In the genomic region with DNA sequence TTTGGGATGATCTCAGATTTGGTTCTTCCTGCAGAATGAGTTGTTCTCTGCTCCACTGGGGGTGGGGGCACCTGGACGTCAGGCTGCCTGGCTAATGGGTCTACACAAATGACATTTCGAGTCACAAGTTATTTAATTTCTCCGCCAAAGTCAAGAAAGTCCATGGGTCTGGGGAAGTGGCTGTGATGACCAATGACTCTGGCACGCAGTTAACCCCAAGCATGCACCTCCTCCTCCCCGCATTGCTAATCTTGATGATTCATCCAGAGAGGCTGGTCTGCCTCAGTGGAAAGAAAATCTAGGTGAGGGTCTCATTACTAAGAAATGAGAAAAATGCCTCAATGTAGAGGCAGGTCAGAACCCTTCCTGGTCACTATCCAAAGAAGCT, we compare ENCODE assay signal across 8 cellular contexts.
DNase-seq lines count a peak whose midpoint lies in the region; ATAC-seq, FAIRE-seq and TF ChIP-seq lines count a peak whose summit lies in the region.

No MANE protein-coding gene starts in this region.

- WGBS in mammary epithelial cell (ENCODE audit: low coverage, missing lambda C conversion rate): 43% methylated on average over 3 of the region's 5 CpGs

- ATAC-seq in natural killer cell treated with Interleukin-12 subunit alpha and Interleukin-12 subunit beta and Interleukin-15 and Interleukin-18, amount 100 ng/mL, for 72 hours: peak in 1 of 2 donors; percentile 60
- no peak for ATAC-seq in HG02678 (IDR thresholded peaks at IDR 0.05; ENCODE audit: unreplicated experiment)

- H3K27ac ChIP-seq in mammary epithelial cell (ENCODE audit: insufficient read depth, low read depth, low read length): peak overlapping the region; percentile 37

- no peak overlapping the region for H3K4me3 ChIP-seq in mammary epithelial cell (replicated peaks in 1 of 3; ENCODE audit: insufficient read depth in 1 of 3, low read depth in 2 of 3, low read length in 3 of 3)

- intact Hi-C loops in Calu3 (cut with micrococcal nuclease; ENCODE audit: unreplicated experiment) (no loop called here), mammary epithelial cell (cut with micrococcal nuclease) (loop anchor here (2.0 kb wide), 1 partner anchor 21 kb away; no protein-coding TSS in a partner anchor)

- in situ Hi-C loops in mammary epithelial cell (cut with MboI; ENCODE audit: low sequenced_read_pairs in 2 of 2): no loop called here
- in situ Hi-C loops in KBM-7 (cut with MboI; ENCODE audit: low pct_unique_long_range_greater_than_20kb, low sequenced_read_pairs): no loop called here

- H3K27me3 ChIP-seq in mammary epithelial cell (ENCODE audit: insufficient read depth, low read length): no peaks in the 10 kb centered on the region

- TF ChIP-seq CTCF in Calu3 (IDR thresholded peaks at IDR 0.05; ENCODE audit: unreplicated experiment): no peak
- TF ChIP-seq CTCF in mammary epithelial cell (conservative IDR thresholded peaks at IDR 0.05 in 1 of 2, IDR thresholded peaks at IDR 0.05 in 1 of 2; ENCODE audit: extremely low read depth in 1 of 2, insufficient read depth in 1 of 2, low read depth in 1 of 2, low read length in 2 of 2): no peak
- TF ChIP-seq CTCF in D721Med (IDR thresholded peaks at IDR 0.05; ENCODE audit: insufficient read depth, missing control alignments): no peak

- H3K4me3 Mint-ChIP-seq in Calu3 (ENCODE audit: low read depth, unreplicated experiment): peak overlapping the region; percentile 12
- H3K4me3 Mint-ChIP-seq in natural killer cell treated with Interleukin-12 subunit alpha and Interleukin-12 subunit beta and Interleukin-15 and Interleukin-18, amount 100 ng/mL, for 72 hours: peak overlapping the region; percentile 27

- no peak for FAIRE-seq in D721Med (lab: Jason Lieb, UNC)

- H3K4me2 ChIP-seq in mammary epithelial cell (ENCODE audit: insufficient read depth, low read depth, low read length): peak overlapping the region; percentile 38

- peak; percentile 91 for DNase-seq in Calu3
- peak; percentile 90 for DNase-seq in LoVo (ENCODE audit: low spot score)
- DNase-seq in mammary epithelial cell: peak; percentile 83
- no peak for DNase-seq in natural killer cell treated with Interleukin-12 subunit alpha and Interleukin-12 subunit beta and Interleukin-15 and Interleukin-18, amount 100 ng/mL, for 72 hours (ENCODE audit: low spot score)
- DNase-seq in D721Med (ENCODE audit: insufficient read length, low spot score): no peak
- no peak for DNase-seq in mesenteric fat pad (ENCODE audit: low spot score)
- DNase-seq in KBM-7: no peak

- no peaks in the 10 kb centered on the region for H3K9me3 ChIP-seq in mammary epithelial cell (replicated peaks; ENCODE audit: insufficient read depth, low read length)

- no peaks in the 10 kb centered on the region for H3K36me3 ChIP-seq in mammary epithelial cell (ENCODE audit: insufficient read depth, low read length)

- H3K4me1 ChIP-seq in mammary epithelial cell (ENCODE audit: insufficient read depth, low read length): peaks cover 28% of the 10 kb centered on the region

- H3K9ac ChIP-seq in mammary epithelial cell (ENCODE audit: insufficient read depth, low read length): no peak overlapping the region

- no peaks in the 10 kb centered on the region for H3K27me3 Mint-ChIP-seq in Calu3 (ENCODE audit: unreplicated experiment)
- H3K27me3 Mint-ChIP-seq in natural killer cell treated with Interleukin-12 subunit alpha and Interleukin-12 subunit beta and Interleukin-15 and Interleukin-18, amount 100 ng/mL, for 72 hours: no peaks in the 10 kb centered on the region

- peaks cover 62% of the 10 kb centered on the region for H3K4me1 Mint-ChIP-seq in Calu3 (ENCODE audit: low read depth, unreplicated experiment)
- peaks cover 49 to 68% of the 10 kb centered on the region in 2 donors for H3K4me1 Mint-ChIP-seq in natural killer cell treated with Interleukin-12 subunit alpha and Interleukin-12 subunit beta and Interleukin-15 and Interleukin-18, amount 100 ng/mL, for 72 hours (ENCODE audit: low read depth in 2 of 2)

- BruUV-seq in Calu3 (replicated peaks; lab: Mats Ljungman, UMichigan) (no TSS peak), mammary epithelial cell (replicated peaks; lab: Mats Ljungman, UMichigan) (no TSS peak)

- H3K9me3 Mint-ChIP-seq in Calu3 (ENCODE audit: low read depth, unreplicated experiment): peaks cover 4% of the 10 kb centered on the region
- no peaks in the 10 kb centered on the region for H3K9me3 Mint-ChIP-seq in natural killer cell treated with Interleukin-12 subunit alpha and Interleukin-12 subunit beta and Interleukin-15 and Interleukin-18, amount 100 ng/mL, for 72 hours

- H4K20me1 ChIP-seq in mammary epithelial cell (ENCODE audit: insufficient read depth, low read length): no peaks in the 10 kb centered on the region

- H3K79me2 ChIP-seq in mammary epithelial cell (ENCODE audit: insufficient read depth, low read length): no peaks in the 10 kb centered on the region

- no peak overlapping the region for H2AFZ ChIP-seq in mammary epithelial cell (ENCODE audit: low read depth, low read length)

- CTCF ChIA-PET in Calu3 (lab: Charles Lee) (interaction anchor here (0.8 to 2.0 kb wide), 6 partner anchors 15 to 231 kb away, joined by 3 to 7 read pairs (median 6); no protein-coding TSS in a partner anchor), mammary epithelial cell (lab: Charles Lee; ENCODE audit: low non-redundant PET) (no interaction called here)

- H3K36me3 Mint-ChIP-seq in Calu3 (ENCODE audit: insufficient read depth, unreplicated experiment): peaks cover 23% of the 10 kb centered on the region
- H3K36me3 Mint-ChIP-seq in natural killer cell treated with Interleukin-12 subunit alpha and Interleukin-12 subunit beta and Interleukin-15 and Interleukin-18, amount 100 ng/mL, for 72 hours: peaks cover 3% of the 10 kb centered on the region

- dilution Hi-C loops in mammary epithelial cell (cut with HindIII; ENCODE audit: low sequenced_read_pairs): loop anchor here (5.0 kb wide), 1 partner anchor 66 kb away; no protein-coding TSS in a partner anchor

- H3K27ac Mint-ChIP-seq in Calu3 (ENCODE audit: unreplicated experiment): peak overlapping the region; percentile 68
- peak overlapping the region; percentile 76 to 81 for H3K27ac Mint-ChIP-seq in natural killer cell treated with Interleukin-12 subunit alpha and Interleukin-12 subunit beta and Interleukin-15 and Interleukin-18, amount 100 ng/mL, for 72 hours

Comparison
In these comparisons a context has a peak if more than half of its experiments do, and no peak if none do; other contexts are left out.
1. DNase-seq: peak in Calu3 (single experiment), LoVo (single experiment) and mammary epithelial cell (single experiment); none in natural killer cell treated with Interleukin-12 subunit alpha and Interleukin-12 subunit beta and Interleukin-15 and Interleukin-18, amount 100 ng/mL, for 72 hours (single experiment), D721Med (single experiment), mesenteric fat pad (single experiment) and KBM-7 (single experiment).